ENCODE assay signal across 8 cellular contexts in the genomic region with DNA sequence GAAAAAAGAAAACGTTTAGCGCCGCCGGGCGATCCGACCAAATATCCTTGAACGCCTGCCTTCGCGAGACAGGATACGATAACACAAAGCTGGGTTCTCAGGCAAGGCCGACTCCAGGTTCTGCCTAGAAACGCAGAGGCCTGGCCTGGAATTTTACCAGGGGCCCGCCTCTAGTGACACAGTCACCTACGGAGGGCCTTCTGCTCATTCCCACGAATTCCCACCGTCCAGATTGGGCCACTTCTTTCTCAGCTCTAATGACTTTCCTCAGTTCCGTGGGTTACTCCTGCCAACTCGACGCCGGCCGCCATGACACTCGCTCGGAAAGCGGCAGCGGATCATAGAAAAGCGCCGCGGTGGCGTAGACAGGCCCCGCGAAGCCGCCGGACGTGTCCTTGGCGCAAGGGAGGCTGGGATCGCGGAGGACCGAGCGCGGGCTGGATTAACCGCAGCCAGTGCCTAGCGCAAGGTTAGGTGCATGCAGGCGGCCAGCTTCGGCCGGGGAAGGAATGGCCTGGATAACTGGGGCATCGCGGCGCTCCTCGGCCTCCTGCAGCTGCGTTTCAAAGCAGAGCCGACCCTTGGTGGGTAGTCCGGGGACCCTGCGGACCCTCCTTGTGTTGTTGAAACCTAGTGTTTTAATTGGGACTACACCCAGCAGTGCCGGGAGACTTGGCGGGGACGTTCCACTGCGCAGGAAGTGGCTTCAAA. TPM values are rescaled to one million over a fixed set of nuclear protein-coding genes. Genes with fewer than 3 reads are reported as not detected.
DNase-seq lines count a peak whose midpoint lies in the region; ATAC-seq and TF ChIP-seq lines count a peak whose summit lies in the region.

A gene (minus strand): TSS at position 340 of the 711 bp plus-strand sequence. CDS start 374 bp downstream, outside the sequence.

- H3K27ac ChIP-seq in GM23338 (ENCODE audit: low read depth) (peak within 1 kb of the TSS; percentile 99), RWPE2 (ENCODE audit: poor library complexity, severe bottlenecking) (peak within 1 kb of the TSS; percentile 88)

- H3K4me3 ChIP-seq in GM23338: peak within 1 kb of the TSS; percentile 63
- peak within 1 kb of the TSS; percentile 74 for H3K4me3 ChIP-seq in RWPE2 (ENCODE audit: severe bottlenecking)

- H3K4me1 ChIP-seq in GM23338 (ENCODE audit: insufficient read depth) (peaks cover 16% of the 10 kb centered on the region), RWPE2 (ENCODE audit: insufficient read depth, poor library complexity, severe bottlenecking) (peaks cover 19% of the 10 kb centered on the region)

- peaks cover 4% of the 10 kb centered on the region for H3K27me3 Mint-ChIP-seq in GM23338 (ENCODE audit: insufficient read depth, low read depth, poor library complexity)
- H3K27me3 Mint-ChIP-seq in activated T-helper 2 cell treated with anti-CD3 and anti-CD28 coated beads, Interferon-gamma antibody, Interleukin-2, Interleukin-4, amounts not matched to agents 10 μg/mL and 5 μg/mL and 100 μg/mL, durations not matched to agents 14 hours and 24 hours and 36 hours (ENCODE audit: low read depth): no peaks in the 10 kb centered on the region
- no peaks in the 10 kb centered on the region for H3K27me3 Mint-ChIP-seq in natural killer cell treated with Interleukin-12 subunit alpha and Interleukin-12 subunit beta and Interleukin-15 and Interleukin-18, amount 100 ng/mL, for 72 hours

- intact Hi-C loops in activated T-helper 2 cell treated with anti-CD3 and anti-CD28 coated beads, Interferon-gamma antibody, Interleukin-2, Interleukin-4, amounts not matched to agents 10 μg/mL and 5 μg/mL and 100 μg/mL, durations not matched to agents 14 hours and 24 hours and 36 hours (cut with micrococcal nuclease): loop anchor here (1.0 to 5.0 kb wide), 4 partner anchors 66 to 530 kb away; a partner anchor contains a TSS

- H3K27ac Mint-ChIP-seq in GM23338: peak within 1 kb of the TSS; percentile 99
- H3K27ac Mint-ChIP-seq in activated T-helper 2 cell treated with anti-CD3 and anti-CD28 coated beads, Interferon-gamma antibody, Interleukin-2, Interleukin-4, amounts not matched to agents 10 μg/mL and 5 μg/mL and 100 μg/mL, durations not matched to agents 14 hours and 24 hours and 36 hours: peak within 1 kb of the TSS; percentile 99
- H3K27ac Mint-ChIP-seq in natural killer cell treated with Interleukin-12 subunit alpha and Interleukin-12 subunit beta and Interleukin-15 and Interleukin-18, amount 100 ng/mL, for 72 hours: peak within 1 kb of the TSS; percentile 97 to 98

- peak; percentile 96 for ATAC-seq in GM23338
- ATAC-seq in RWPE2 (ENCODE audit: low read depth): peak; percentile 95
- peak; percentile 99 to 100 for ATAC-seq in natural killer cell treated with Interleukin-12 subunit alpha and Interleukin-12 subunit beta and Interleukin-15 and Interleukin-18, amount 100 ng/mL, for 72 hours
- ATAC-seq in stimulated activated naive CD8-positive, alpha-beta T cell treated with anti-CD3 and anti-CD28 coated beads, Interleukin-15, Interleukin-2, amounts not matched to agents 100 U/mL and 50 U/mL, for 24 hours: peak; percentile 98

- H3K9me2 ChIP-seq in GM23338 (ENCODE audit: insufficient read depth): no peaks in the 10 kb centered on the region

- H3K27me3 ChIP-seq in GM23338 (ENCODE audit: insufficient read depth) (no peaks in the 10 kb centered on the region), RWPE2 (ENCODE audit: insufficient read depth, poor library complexity, severe bottlenecking) (no peaks in the 10 kb centered on the region)

- H3K9me3 Mint-ChIP-seq in GM23338: peaks cover 3% of the 10 kb centered on the region; the same call in 1 of the 3 replicates
- H3K9me3 Mint-ChIP-seq in activated T-helper 2 cell treated with anti-CD3 and anti-CD28 coated beads, Interferon-gamma antibody, Interleukin-2, Interleukin-4, amounts not matched to agents 10 μg/mL and 5 μg/mL and 100 μg/mL, durations not matched to agents 14 hours and 24 hours and 36 hours: no peaks in the 10 kb centered on the region
- no peaks in the 10 kb centered on the region for H3K9me3 Mint-ChIP-seq in natural killer cell treated with Interleukin-12 subunit alpha and Interleukin-12 subunit beta and Interleukin-15 and Interleukin-18, amount 100 ng/mL, for 72 hours

- TF ChIP-seq CTCF in GM23338 (conservative IDR thresholded peaks at IDR 0.05; ENCODE audit: low read depth in 2 of 2) (no peak), RWPE2 (IDR thresholded peaks at IDR 0.05; ENCODE audit: poor library complexity, severe bottlenecking) (no peak)

- DNase-seq in Daoy (ENCODE audit: low read depth) (peak; percentile 98), GM23338 (ENCODE audit: low spot score) (peak; percentile 96), LHCN-M2 (ENCODE audit: low read depth) (peak; percentile 91), RWPE2 (ENCODE audit: low spot score) (peak; percentile 95), fibroblast of peridontal ligament (ENCODE audit: extremely low read depth) (peak; percentile 90)
- peak; percentile 93 for DNase-seq in activated T-helper 2 cell treated with anti-CD3 and anti-CD28 coated beads, Interferon-gamma antibody, Interleukin-2, Interleukin-4, amounts not matched to agents 10 μg/mL and 5 μg/mL and 100 μg/mL, durations not matched to agents 14 hours and 24 hours and 36 hours (ENCODE audit: low spot score)
- DNase-seq in natural killer cell treated with Interleukin-12 subunit alpha and Interleukin-12 subunit beta and Interleukin-15 and Interleukin-18, amount 100 ng/mL, for 72 hours (ENCODE audit: low spot score): peak; percentile 96
- DNase-seq in stimulated activated naive CD8-positive, alpha-beta T cell treated with anti-CD3 and anti-CD28 coated beads, Interleukin-15, Interleukin-2, amounts not matched to agents 100 U/mL and 50 U/mL, for 24 hours: peak; percentile 96

- peaks cover 4% of the 10 kb centered on the region; the same call in 1 of the 3 replicates for H3K36me3 Mint-ChIP-seq in GM23338 (ENCODE audit: low read depth)
- peaks cover 24% of the 10 kb centered on the region for H3K36me3 Mint-ChIP-seq in activated T-helper 2 cell treated with anti-CD3 and anti-CD28 coated beads, Interferon-gamma antibody, Interleukin-2, Interleukin-4, amounts not matched to agents 10 μg/mL and 5 μg/mL and 100 μg/mL, durations not matched to agents 14 hours and 24 hours and 36 hours (ENCODE audit: low read depth)
- H3K36me3 Mint-ChIP-seq in natural killer cell treated with Interleukin-12 subunit alpha and Interleukin-12 subunit beta and Interleukin-15 and Interleukin-18, amount 100 ng/mL, for 72 hours: peaks cover 5% of the 10 kb centered on the region

- H3F3A ChIP-seq in GM23338 (replicated peaks; ENCODE audit: low read depth): no peaks in the 10 kb centered on the region

- H3K4me3 Mint-ChIP-seq in GM23338: peak within 1 kb of the TSS; percentile 95
- H3K4me3 Mint-ChIP-seq in activated T-helper 2 cell treated with anti-CD3 and anti-CD28 coated beads, Interferon-gamma antibody, Interleukin-2, Interleukin-4, amounts not matched to agents 10 μg/mL and 5 μg/mL and 100 μg/mL, durations not matched to agents 14 hours and 24 hours and 36 hours (ENCODE audit: low read depth): peak within 1 kb of the TSS; percentile 97
- H3K4me3 Mint-ChIP-seq in natural killer cell treated with Interleukin-12 subunit alpha and Interleukin-12 subunit beta and Interleukin-15 and Interleukin-18, amount 100 ng/mL, for 72 hours: peak within 1 kb of the TSS; percentile 95

- peak within 1 kb of the TSS; percentile 69 for H2AFZ ChIP-seq in GM23338

- no peaks in the 10 kb centered on the region for H3K9me3 ChIP-seq in RWPE2 (ENCODE audit: severe bottlenecking)

- peak within 1 kb of the TSS; percentile 76 for H3K4me2 ChIP-seq in GM23338

- H3K79me2 ChIP-seq in GM23338 (replicated peaks; ENCODE audit: insufficient read depth): peaks cover 55% of the 10 kb centered on the region

- peaks cover 10% of the 10 kb centered on the region for H3K4me1 Mint-ChIP-seq in GM23338
- peaks cover 27% of the 10 kb centered on the region for H3K4me1 Mint-ChIP-seq in activated T-helper 2 cell treated with anti-CD3 and anti-CD28 coated beads, Interferon-gamma antibody, Interleukin-2, Interleukin-4, amounts not matched to agents 10 μg/mL and 5 μg/mL and 100 μg/mL, durations not matched to agents 14 hours and 24 hours and 36 hours (ENCODE audit: low read depth)
- peaks cover 23 to 24% of the 10 kb centered on the region in 2 donors for H3K4me1 Mint-ChIP-seq in natural killer cell treated with Interleukin-12 subunit alpha and Interleukin-12 subunit beta and Interleukin-15 and Interleukin-18, amount 100 ng/mL, for 72 hours (ENCODE audit: low read depth in 2 of 2)

- no peaks in the 10 kb centered on the region for H3K36me3 ChIP-seq in GM23338 (ENCODE audit: insufficient read depth)
- H3K36me3 ChIP-seq in RWPE2 (ENCODE audit: low read depth): peaks cover 7% of the 10 kb centered on the region

- H4K20me1 ChIP-seq in GM23338 (replicated peaks; ENCODE audit: insufficient read depth): 0 out of 2 replicates have a peak, but pooled peaks cover 5% of the 10 kb centered on the region

TF ChIP-seq in GM23338, 12 proteins besides CTCF, POLR2A, EP300 and RAD21:
- peak; percentile 88 for TF ChIP-seq CREB1 (CRISPR knock-in tag; IDR thresholded peaks at IDR 0.05; ENCODE audit: low read depth)
- TF ChIP-seq, protein P1, sequence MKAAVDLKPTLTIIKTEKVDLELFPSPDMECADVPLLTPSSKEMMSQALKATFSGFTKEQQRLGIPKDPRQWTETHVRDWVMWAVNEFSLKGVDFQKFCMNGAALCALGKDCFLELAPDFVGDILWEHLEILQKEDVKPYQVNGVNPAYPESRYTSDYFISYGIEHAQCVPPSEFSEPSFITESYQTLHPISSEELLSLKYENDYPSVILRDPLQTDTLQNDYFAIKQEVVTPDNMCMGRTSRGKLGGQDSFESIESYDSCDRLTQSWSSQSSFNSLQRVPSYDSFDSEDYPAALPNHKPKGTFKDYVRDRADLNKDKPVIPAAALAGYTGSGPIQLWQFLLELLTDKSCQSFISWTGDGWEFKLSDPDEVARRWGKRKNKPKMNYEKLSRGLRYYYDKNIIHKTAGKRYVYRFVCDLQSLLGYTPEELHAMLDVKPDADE (IDR thresholded peaks at IDR 0.05): no peak; the same call in 1 of the 2 replicates
- TF ChIP-seq POLR2AphosphoS5 (IDR thresholded peaks at IDR 0.05; ENCODE audit: low read depth): peak; percentile 92

RNA-seq across cellular contexts. Expression of the gene that starts here (rescaled TPM):
- total RNA-seq in Daoy (2014; rRNA removed; shearing (Covaris generic)): 23.2 and 23.6 TPM in 2 replicates
- 17.7 and 24.9 TPM in 2 replicates for total RNA-seq in GM23338 (2014; rRNA removed; shearing (Covaris generic))
- polyA plus RNA-seq in GM23338 (2016; fragmentation: Nextera tagmentation; extraction: Ambion mirVana): 30.6 and 52.2 TPM in 2 replicates
- total RNA-seq in LHCN-M2 (2014; rRNA removed): 23.0 and 35.2 TPM in 2 replicates
- 6.3 TPM for polyA plus RNA-seq in LHCN-M2 (2012)
- 37.0 and 41.7 TPM in 2 replicates for total RNA-seq in activated T-helper 2 cell treated with anti-CD3 and anti-CD28 coated beads, Interferon-gamma antibody, Interleukin-2, Interleukin-4, amounts not matched to agents 10 μg/mL and 5 μg/mL and 100 μg/mL, durations not matched to agents 14 hours and 24 hours and 36 hours
- total RNA-seq in natural killer cell treated with Interleukin-12 subunit alpha and Interleukin-12 subunit beta and Interleukin-15 and Interleukin-18, amount 100 ng/mL, for 72 hours: 10 to 100 TPM; 47.8 to 53.9 TPM

Comparison
In these comparisons a context has a peak if more than half of its experiments do, and no peak if none do; other contexts are left out.
1. Peak in every context shown above with its lines: DNase-seq, ATAC-seq, H3K4me3 ChIP-seq and H3K27ac ChIP-seq.